In genomic region chr7:137885623-137886022, GRCh38 we compare ENCODE assay signal across 1 cellular context.
TF ChIP-seq lines count a peak whose summit lies in the region.

No MANE protein-coding gene starts in this region.

TF ChIP-seq in IMR-90, 13 proteins besides CTCF, POLR2A, EP300 and RAD21 (continued from another document):
- no peak for TF ChIP-seq FOS (IDR thresholded peaks at IDR 0.05; ENCODE audit: low read depth, low read length)
- TF ChIP-seq RCOR1 (IDR thresholded peaks at IDR 0.05; ENCODE audit: insufficient replicate concordance, low read length), result no peak
- no peak for TF ChIP-seq MXI1 (IDR thresholded peaks at IDR 0.05; ENCODE audit: borderline replicate concordance, low read depth, low read length)
- TF ChIP-seq MAFK (IDR thresholded peaks at IDR 0.05; ENCODE audit: low read depth, low read length), result no peak
- no peak for TF ChIP-seq NFE2L2 (IDR thresholded peaks at IDR 0.05; ENCODE audit: low read depth, low read length)
- TF ChIP-seq SMC3 (IDR thresholded peaks at IDR 0.05; ENCODE audit: low read depth, low read length), result no peak
- TF ChIP-seq CHD1 (IDR thresholded peaks at IDR 0.05; ENCODE audit: low read depth, low read length), result no peak
- no peak for TF ChIP-seq ELK1 (IDR thresholded peaks at IDR 0.05; ENCODE audit: borderline replicate concordance, low read depth, low read length)
- no peak for TF ChIP-seq BHLHE40 (IDR thresholded peaks at IDR 0.05; ENCODE audit: low read depth, low read length)
